1 cellular context compared by ENCODE assay signal in the genomic region with DNA sequence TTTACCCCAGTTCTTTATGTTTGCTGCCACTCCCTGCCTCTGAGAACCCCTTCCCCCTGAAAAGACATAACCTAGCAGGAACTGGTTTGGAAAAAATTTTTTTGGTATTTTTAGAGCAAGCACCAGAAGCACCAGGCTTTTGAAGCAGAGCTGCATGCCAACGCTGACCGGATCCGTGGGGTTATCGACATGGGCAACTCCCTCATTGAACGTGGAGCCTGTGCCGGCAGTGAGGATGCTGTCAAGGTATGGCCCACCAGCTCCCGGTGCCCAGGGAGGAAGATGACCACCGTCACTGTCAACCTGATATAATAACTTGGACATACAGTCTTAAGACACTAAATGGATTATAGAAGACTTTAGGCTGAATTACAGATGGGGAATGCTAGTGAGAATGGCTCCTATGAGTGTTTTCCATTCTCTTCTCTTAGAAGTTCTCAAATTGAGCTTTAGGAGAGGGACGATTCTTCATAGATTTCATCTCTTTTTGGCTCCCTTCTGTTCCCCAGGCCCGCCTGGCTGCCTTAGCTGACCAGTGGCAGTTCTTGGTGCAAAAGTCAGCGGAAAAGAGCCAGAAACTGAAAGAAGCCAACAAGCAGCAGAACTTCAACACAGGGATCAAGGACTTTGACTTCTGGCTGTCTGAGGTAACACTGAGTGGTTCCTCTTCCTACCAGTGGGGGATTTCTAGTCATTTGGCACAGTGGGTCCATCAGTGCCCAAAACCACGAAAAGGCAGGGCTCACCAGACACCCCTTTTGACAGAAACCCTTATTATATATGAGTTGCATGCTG.
TF ChIP-seq lines count a peak whose summit lies in the region.

No MANE protein-coding gene starts in this region.

TF ChIP-seq in IMR-90, 13 proteins besides CTCF, POLR2A, EP300 and RAD21:
- TF ChIP-seq CHD1 (IDR thresholded peaks at IDR 0.05; ENCODE audit: low read depth, low read length) (no peak), NFE2L2 (IDR thresholded peaks at IDR 0.05; ENCODE audit: low read depth, low read length) (no peak), USF2 (IDR thresholded peaks at IDR 0.05; ENCODE audit: low read depth, low read length) (no peak)
- TF ChIP-seq, protein P1, sequence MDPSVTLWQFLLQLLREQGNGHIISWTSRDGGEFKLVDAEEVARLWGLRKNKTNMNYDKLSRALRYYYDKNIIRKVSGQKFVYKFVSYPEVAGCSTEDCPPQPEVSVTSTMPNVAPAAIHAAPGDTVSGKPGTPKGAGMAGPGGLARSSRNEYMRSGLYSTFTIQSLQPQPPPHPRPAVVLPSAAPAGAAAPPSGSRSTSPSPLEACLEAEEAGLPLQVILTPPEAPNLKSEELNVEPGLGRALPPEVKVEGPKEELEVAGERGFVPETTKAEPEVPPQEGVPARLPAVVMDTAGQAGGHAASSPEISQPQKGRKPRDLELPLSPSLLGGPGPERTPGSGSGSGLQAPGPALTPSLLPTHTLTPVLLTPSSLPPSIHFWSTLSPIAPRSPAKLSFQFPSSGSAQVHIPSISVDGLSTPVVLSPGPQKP (IDR thresholded peaks at IDR 0.05; ENCODE audit: borderline replicate concordance, low read depth, low read length), result no peak
